In the genomic region with DNA sequence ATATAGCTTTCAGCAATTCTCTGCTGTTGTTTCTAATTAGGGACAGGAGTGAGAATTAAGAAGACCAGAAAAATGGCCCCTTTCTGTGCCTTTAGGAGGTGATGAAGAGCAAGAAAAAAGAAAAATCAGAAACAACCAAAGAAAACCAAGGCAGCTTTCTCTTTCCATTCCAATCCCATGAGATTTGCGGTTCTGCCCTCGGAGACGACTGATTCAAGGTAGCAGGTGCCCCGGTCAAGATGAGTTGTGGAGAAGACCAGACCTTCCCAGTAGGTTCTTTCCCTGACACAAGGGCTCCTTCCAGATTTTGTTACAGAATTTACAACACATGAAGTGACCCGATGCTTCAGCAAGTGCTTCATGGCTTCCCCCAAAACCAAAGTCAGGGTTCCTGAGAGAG, we compare ENCODE assay signal across 12 cellular contexts. TPM values are rescaled to one million over a fixed set of nuclear protein-coding genes. Genes with fewer than 3 reads are reported as not detected.
A peak's percentile ranks its signal among the peaks of the same experiment; 100 is the strongest.
DNase-seq lines count a peak whose midpoint lies in the region; ATAC-seq, FAIRE-seq and TF ChIP-seq lines count a peak whose summit lies in the region.
"Had no signal": no experiment of that assay in that cellular context is flagged by ENCODE, and none has a peak within 500 bp of the region (broad histone marks: within the 10 kb centered on the region; RNA-seq: fewer than 3 reads in every experiment).

No MANE protein-coding gene starts in this region.

- H2AFZ ChIP-seq in mammary epithelial cell (ENCODE audit: low read depth, low read length) = no peak overlapping the region

- no peak overlapping the region for H3K4me2 ChIP-seq in mammary epithelial cell (ENCODE audit: insufficient read depth, low read depth, low read length)
- H3K4me2 ChIP-seq: GM23338, KMS-11 had no signal

- ATAC-seq in GM21390 (IDR thresholded peaks at IDR 0.05; ENCODE audit: unreplicated experiment) = peak; percentile 14
- ATAC-seq in HG03342 (IDR thresholded peaks at IDR 0.05; ENCODE audit: unreplicated experiment) = peak; percentile 34
- no peak for ATAC-seq in lower lobe of right lung
- ATAC-seq: GM23338 had no signal

- H3K4me1 ChIP-seq in lower lobe of right lung (no peaks in the 10 kb centered on the region), endodermal cell (ENCODE audit: control insufficient read depth, insufficient read depth, low read length) (no peaks in the 10 kb centered on the region), mammary epithelial cell (ENCODE audit: insufficient read depth, low read length) (no peaks in the 10 kb centered on the region)

- H3K9ac ChIP-seq in endodermal cell (ENCODE audit: extremely low read depth, low read length, poor library complexity, severe bottlenecking) (no peak overlapping the region), mammary epithelial cell (ENCODE audit: insufficient read depth, low read length) (no peak overlapping the region)
- H3K9ac ChIP-seq: KMS-11 had no signal

- no peaks in the 10 kb centered on the region for H3K36me3 Mint-ChIP-seq in endodermal cell (ENCODE audit: low read depth)
- H3K36me3 Mint-ChIP-seq: activated naive CD4-positive, alpha-beta T cell treated with anti-CD3 and anti-CD28 coated beads, Interleukin-2, amount 50 U/mL, for 72 hours had no signal

- H3K36me3 ChIP-seq in lower lobe of right lung = no peaks in the 10 kb centered on the region
- no peaks in the 10 kb centered on the region for H3K36me3 ChIP-seq in endodermal cell (ENCODE audit: control insufficient read depth, insufficient read depth, low read length)
- H3K36me3 ChIP-seq in mammary epithelial cell (ENCODE audit: insufficient read depth, low read length) = no peaks in the 10 kb centered on the region

- H3K9me3 ChIP-seq in lower lobe of right lung (no peaks in the 10 kb centered on the region), endodermal cell (ENCODE audit: control insufficient read depth, low read length) (no peaks in the 10 kb centered on the region), mammary epithelial cell (replicated peaks; ENCODE audit: insufficient read depth, low read length) (no peaks in the 10 kb centered on the region)

- no peak overlapping the region for H3K4me3 ChIP-seq in lower lobe of right lung
- H3K4me3 ChIP-seq in endodermal cell (ENCODE audit: low read length) = no peak overlapping the region
- H3K4me3 ChIP-seq in mammary epithelial cell (replicated peaks in 1 of 3; ENCODE audit: insufficient read depth in 1 of 3, low read depth in 2 of 3, low read length in 3 of 3) = no peak overlapping the region
- H3K4me3 ChIP-seq: GM23338 had no signal

- no peak overlapping the region for H3K4me3 Mint-ChIP-seq in endodermal cell
- H3K4me3 Mint-ChIP-seq: GM23338 had no signal

- intact Hi-C loops in lower lobe of right lung (cut with DNase I) = no loop called here
- intact Hi-C loops in mammary epithelial cell (cut with micrococcal nuclease) = no loop called here

- 88 to 96% methylated on average over 5 of the region's 5 CpGs for WGBS in endodermal cell (ENCODE audit: insufficient coverage in 1 of 2, insufficient read length in 1 of 2), 2 experiments
- WGBS in mammary epithelial cell (ENCODE audit: low coverage, missing lambda C conversion rate) = 97% methylated on average over 5 of the region's 5 CpGs

- H3K9me3 Mint-ChIP-seq in endodermal cell = no peaks in the 10 kb centered on the region
- H3K9me3 Mint-ChIP-seq: activated naive CD4-positive, alpha-beta T cell treated with anti-CD3 and anti-CD28 coated beads, Interleukin-2, amount 50 U/mL, for 72 hours; GM23338 had no signal

- no peak for DNase-seq in lower lobe of right lung
- no peak for DNase-seq in endodermal cell
- no peak for DNase-seq in mammary epithelial cell
- no peak for DNase-seq in NCI-H1092 treated with DMSO at 0.1 percent for 48 hours (lab: John Stamatoyannopoulos, UW)
- DNase-seq in RCC 7860 (ENCODE audit: low spot score) = no peak
- DNase-seq: NCI-H526 treated with DMSO at 0.1 percent for 48 hours had no signal

- H4K20me1 ChIP-seq in mammary epithelial cell (ENCODE audit: insufficient read depth, low read length) = no peaks in the 10 kb centered on the region

- TF ChIP-seq CTCF in lower lobe of right lung (IDR thresholded peaks at IDR 0.05) = no peak
- no peak for TF ChIP-seq CTCF in endodermal cell (conservative IDR thresholded peaks at IDR 0.05)
- TF ChIP-seq CTCF in mammary epithelial cell (conservative IDR thresholded peaks at IDR 0.05 in 1 of 2, IDR thresholded peaks at IDR 0.05 in 1 of 2; ENCODE audit: extremely low read depth in 1 of 2, insufficient read depth in 1 of 2, low read depth in 1 of 2, low read length in 2 of 2) = no peak

- H3K27ac ChIP-seq in lower lobe of right lung (peak overlapping the region; percentile 51), endodermal cell (ENCODE audit: low read depth, low read length) (no peak overlapping the region), mammary epithelial cell (ENCODE audit: insufficient read depth, low read depth, low read length) (no peak overlapping the region)
- H3K27ac ChIP-seq: KMS-11 had no signal

- no TSS peak for BruUV-seq in mammary epithelial cell (replicated peaks; lab: Mats Ljungman, UMichigan)

- no peaks in the 10 kb centered on the region for H3K79me2 ChIP-seq in mammary epithelial cell (ENCODE audit: insufficient read depth, low read length)

- CTCF ChIA-PET in mammary epithelial cell (lab: Charles Lee; ENCODE audit: low non-redundant PET) = no interaction called here

- dilution Hi-C loops in mammary epithelial cell (cut with HindIII; ENCODE audit: low sequenced_read_pairs) = no loop called here

- H3K4me1 Mint-ChIP-seq in endodermal cell = no peaks in the 10 kb centered on the region

- peak; percentile 30 for TF ChIP-seq POLR2A in GM15510 (IDR thresholded peaks at IDR 0.05; ENCODE audit: borderline replicate concordance, extremely low read depth, insufficient read length)

- in situ Hi-C loops in mammary epithelial cell (cut with MboI; ENCODE audit: low sequenced_read_pairs in 2 of 2) = no loop called here

- no peak for FAIRE-seq in RCC 7860 (lab: Jason Lieb, UNC)

- H3K27ac Mint-ChIP-seq in endodermal cell = no peak overlapping the region
- H3K27ac Mint-ChIP-seq: GM23338 had no signal

- H3K27me3 ChIP-seq in lower lobe of right lung (ENCODE audit: low read depth) = no peaks in the 10 kb centered on the region
- no peaks in the 10 kb centered on the region for H3K27me3 ChIP-seq in endodermal cell (ENCODE audit: control insufficient read depth, insufficient read depth, low read length, poor library complexity, severe bottlenecking)
- no peaks in the 10 kb centered on the region for H3K27me3 ChIP-seq in mammary epithelial cell (ENCODE audit: insufficient read depth, low read length)

- no peaks in the 10 kb centered on the region for H3K27me3 Mint-ChIP-seq in endodermal cell (ENCODE audit: insufficient read depth)

RNA-seq across cellular contexts. Expression of a gene that starts 21.9 kb away (rescaled TPM):
- total RNA-seq in lower lobe of right lung = 1.2 TPM
- not detected for total RNA-seq in endodermal cell
- polyA plus RNA-seq in endodermal cell (2013, experiment 1 of 2) = not detected
- polyA plus RNA-seq in endodermal cell (2013, experiment 2 of 2) = not detected
- not detected for total RNA-seq in mammary epithelial cell
- not detected for polyA plus RNA-seq in mammary epithelial cell
- not detected for polyA minus RNA-seq in mammary epithelial cell
- polyA plus RNA-seq: GM23338 had no signal

RNA-seq across cellular contexts. Expression of a gene that starts 43.7 kb away (rescaled TPM):
- total RNA-seq in lower lobe of right lung (35.3 TPM), endodermal cell (under 1 TPM in 1 of 2 donors, not detected in 1; 0.09 TPM), mammary epithelial cell (1 to 10 TPM in 1 of 2 donors, under 1 TPM in 1; 0.49 to 3.7 TPM)
- not detected for polyA plus RNA-seq in endodermal cell (2013, experiment 1 of 2)
- not detected for polyA plus RNA-seq in endodermal cell (2013, experiment 2 of 2)
- polyA plus RNA-seq in mammary epithelial cell = 0.40 TPM
- polyA minus RNA-seq in mammary epithelial cell = not detected
- polyA plus RNA-seq: GM23338 had no signal

Comparison
In these comparisons a context has a peak if more than half of its experiments do, and no peak if none do; other contexts are left out.
1. ATAC-seq: peak in GM21390 (single experiment) and HG03342 (single experiment); none in lower lobe of right lung (0 of 2).